Comparison of ENCODE assay signal across 34 cellular contexts in the genomic region with DNA sequence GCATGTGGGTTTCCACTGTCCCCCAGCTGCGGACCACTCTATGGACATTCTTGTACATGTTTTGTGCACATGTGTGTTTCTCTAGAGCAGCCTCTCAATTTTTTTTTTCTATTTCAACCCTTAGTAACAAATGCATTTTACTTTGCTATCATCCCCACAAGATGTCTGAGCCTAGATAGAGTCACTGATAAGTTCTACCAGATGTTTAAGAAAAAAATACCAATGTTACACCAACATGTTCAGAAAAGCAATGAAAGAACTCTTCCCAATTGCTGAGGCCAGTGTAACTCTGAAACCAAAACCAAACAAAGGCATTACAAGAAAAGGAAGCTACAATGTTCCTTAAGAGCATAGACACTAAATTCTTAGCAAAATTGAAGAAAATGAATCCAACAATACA.
"Had no signal": no experiment of that assay in that cellular context is flagged by ENCODE, and none has a peak within 500 bp of the region (broad histone marks: within the 10 kb centered on the region; RNA-seq: fewer than 3 reads in every experiment).

No MANE protein-coding gene starts in this region.

- H3K4me1 ChIP-seq: adrenal gland, breast epithelium had no signal

- ATAC-seq: activated CD8-positive, alpha-beta T cell treated with anti-CD3 and anti-CD28 coated beads for 36 hours; activated naive CD4-positive, alpha-beta T cell treated with anti-CD3 and anti-CD28 coated beads, Interleukin-2, amount 50 U/mL, for 72 hours; activated T-cell treated with anti-CD3 and anti-CD28 coated beads, Interleukin-2, amount 50 U/mL, for 4 hours; activated T-cell treated with anti-CD3 and anti-CD28 coated beads, Interleukin-2, amount 50 U/mL, for 72 hours; activated T-helper 17 cell treated with anti-CD3 and anti-CD28 coated beads, Interleukin-2, amount 50 U/mL, for 72 hours; body of pancreas had no signal

- FAIRE-seq: astrocyte, TTC549 had no signal

- DNase-seq: activated B cell treated with CpG ODN at 0.5 μM for 24 hours; activated CD4-positive, alpha-beta memory T cell treated with anti-CD3 and anti-CD28 coated beads for 36 hours; activated CD4-positive, alpha-beta T cell treated with anti-CD3 and anti-CD28 coated beads for 4 hours; activated CD4-positive, alpha-beta T cell treated with anti-CD3 and anti-CD28 coated beads, Interleukin-2, amount 10 ng/mL, durations not matched to agents 24 days and 14 days; activated CD4-positive, alpha-beta T cell treated with anti-CD3 and anti-CD28 coated beads, Interleukin-2, amount 50 U/mL, for 1 hour; activated CD4-positive, alpha-beta T cell treated with anti-CD3 and anti-CD28 coated beads, Interleukin-2, amount 50 U/mL, for 4 hours; activated CD4-positive, CD25-positive, alpha-beta regulatory T cell treated with anti-CD3 and anti-CD28 coated beads, Interleukin-2, amount 50 U/mL, for 72 hours; activated CD8-positive, alpha-beta memory T cell treated with anti-CD3 and anti-CD28 coated beads, Interleukin-2, amount 50 U/mL, for 4 hours; activated CD8-positive, alpha-beta T cell treated with anti-CD3 and anti-CD28 coated beads for 36 hours; activated effector memory CD4-positive, alpha-beta T cell treated with anti-CD3 and anti-CD28 coated beads, Interleukin-2, amount 50 U/mL, for 16 hours; activated gamma-delta T cell treated with Interleukin-2 at 50 U/mL for 16 hours; activated naive CD4-positive, alpha-beta T cell; activated naive CD4-positive, alpha-beta T cell treated with anti-CD3 and anti-CD28 coated beads for 36 hours; activated naive CD4-positive, alpha-beta T cell treated with anti-CD3 and anti-CD28 coated beads, Interleukin-2, amount 50 U/mL, for 16 hours; activated naive CD8-positive, alpha-beta T cell treated with anti-CD3 and anti-CD28 coated beads for 36 hours; activated T-cell treated with anti-CD3 and anti-CD28 coated beads for 4 hours; activated T-cell treated with anti-CD3 and anti-CD28 coated beads, Interleukin-2, amount 50 U/mL, for 1 hour; activated T-cell treated with anti-CD3 and anti-CD28 coated beads, Interleukin-2, amount 50 U/mL, for 4 hours; activated T-cell treated with anti-CD3 and anti-CD28 coated beads, Interleukin-2, amount 50 U/mL, for 72 hours; adrenal gland; amniotic stem cell; aorta; body of pancreas; brain microvascular endothelial cell; central memory CD4-positive, alpha-beta T cell; T-helper 1 cell; T-helper 2 cell; T-helper 9 cell had no signal

- H3K4me3 ChIP-seq: adrenal gland, body of pancreas, breast epithelium had no signal

- H3K9me3 ChIP-seq: adrenal gland, body of pancreas, breast epithelium had no signal

- H3K27me3 ChIP-seq: adrenal gland, body of pancreas, brain microvascular endothelial cell, breast epithelium had no signal

- H3K27ac ChIP-seq: adrenal gland, body of pancreas, brain microvascular endothelial cell, breast epithelium, VCaP had no signal

- H3K36me3 ChIP-seq: adrenal gland, brain microvascular endothelial cell, breast epithelium had no signal
